Comparison of ENCODE assay signal across 12 cellular contexts in genomic region chr1:45620588-45621500, GRCh38. TPM values are rescaled to one million over a fixed set of nuclear protein-coding genes. Genes with fewer than 3 reads are reported as not detected.
DNase-seq lines count a peak whose midpoint lies in the region; ATAC-seq, FAIRE-seq and TF ChIP-seq lines count a peak whose summit lies in the region.
"Had no signal": no experiment of that assay in that cellular context is flagged by ENCODE, and none has a peak within 500 bp of the region (broad histone marks: within the 10 kb centered on the region; RNA-seq: fewer than 3 reads in every experiment).

No MANE protein-coding gene starts in this region.

- H3F3A ChIP-seq in OCI-LY1 (ENCODE audit: insufficient read depth, low read length) = no peaks in the 10 kb centered on the region

- H3K27me3 ChIP-seq in OCI-LY1 (ENCODE audit: insufficient read depth, low read length) (no peaks in the 10 kb centered on the region), esophagus muscularis mucosa (no peaks in the 10 kb centered on the region), sigmoid colon (no peaks in the 10 kb centered on the region)
- H3K27me3 ChIP-seq: colonic mucosa, SJSA1 had no signal

- no peaks in the 10 kb centered on the region for H3K9me2 ChIP-seq in OCI-LY1 (ENCODE audit: low read depth, low read length)

- no peak overlapping the region for H3K9ac ChIP-seq in OCI-LY1 (ENCODE audit: low read length)

- no peak for TF ChIP-seq CTCF in OCI-LY1 (IDR thresholded peaks at IDR 0.05; ENCODE audit: low read length)
- no peak for TF ChIP-seq CTCF in esophagus muscularis mucosa (IDR thresholded peaks at IDR 0.05)
- no peak for TF ChIP-seq CTCF in sigmoid colon (IDR thresholded peaks at IDR 0.05)
- TF ChIP-seq CTCF in omental fat pad (IDR thresholded peaks at IDR 0.05) = no peak

- H3K36me3 ChIP-seq in OCI-LY1 (ENCODE audit: insufficient read depth, low read length) (peaks cover 50% of the 10 kb centered on the region), esophagus muscularis mucosa (peaks cover 28 to 56% (median 47%) of the 10 kb centered on the region in 4 donors), sigmoid colon (peaks cover 13 to 33% (median 28%) of the 10 kb centered on the region in 4 donors)
- H3K36me3 ChIP-seq: colonic mucosa had no signal

- peak; percentile 23 for DNase-seq in GM12892 (ENCODE audit: insufficient read length)
- DNase-seq in esophagus muscularis mucosa (ENCODE audit: extremely low spot score) = no peak
- no peak for DNase-seq in sigmoid colon
- no peak for DNase-seq in activated CD4-positive, CD25-positive, alpha-beta regulatory T cell treated with anti-CD3 and anti-CD28 coated beads, Interleukin-2, amount 50 U/mL, for 72 hours
- no peak for DNase-seq in omental fat pad (ENCODE audit: low spot score)
- DNase-seq: activated CD8-positive, alpha-beta memory T cell treated with anti-CD3 and anti-CD28 coated beads, Interleukin-2, amount 50 U/mL, for 48 hours; colonic mucosa; NCI-H2029 treated with DMSO at 0.1 percent for 48 hours had no signal

- TF ChIP-seq EP300 in esophagus muscularis mucosa (IDR thresholded peaks at IDR 0.05) (no peak), sigmoid colon (IDR thresholded peaks at IDR 0.05) (no peak)

- H3K79me2 ChIP-seq in OCI-LY1 (ENCODE audit: insufficient read depth, low read length) = no peaks in the 10 kb centered on the region

- 89% methylated on average over 15 of the region's 17 CpGs for WGBS in esophagus muscularis mucosa
- WGBS in sigmoid colon, 2 donors = 86 to 88% methylated on average over 17 of the region's 17 CpGs

- no peak overlapping the region for H3K4me2 ChIP-seq in OCI-LY1 (ENCODE audit: low read length)

- ATAC-seq in HG03354 (IDR thresholded peaks at IDR 0.05; ENCODE audit: poor library complexity, severe bottlenecking, unreplicated experiment) = no peak
- no peak for ATAC-seq in omental fat pad (ENCODE audit: low FRiP score)
- ATAC-seq in HG03039 (IDR thresholded peaks at IDR 0.05; ENCODE audit: unreplicated experiment) = no peak

- no peak overlapping the region for H3K4me3 ChIP-seq in OCI-LY1 (ENCODE audit: low read depth, low read length, poor library complexity, severe bottlenecking)
- no peak overlapping the region for H3K4me3 ChIP-seq in esophagus muscularis mucosa
- H3K4me3 ChIP-seq in sigmoid colon = no peak overlapping the region
- H3K4me3 ChIP-seq: colonic mucosa, SJSA1 had no signal

- no peak overlapping the region for H2AFZ ChIP-seq in OCI-LY1 (ENCODE audit: low read length)

- no peaks in the 10 kb centered on the region for H4K20me1 ChIP-seq in OCI-LY1 (ENCODE audit: insufficient read depth, low read length)

- intact Hi-C loops in esophagus muscularis mucosa (cut with DNase I) = no loop called here
- intact Hi-C loops in sigmoid colon (cut with DNase I) = no loop called here

- TF ChIP-seq POLR2A in GM12892 (IDR thresholded peaks at IDR 0.05; ENCODE audit: low read depth, low read length) = no peak
- TF ChIP-seq POLR2A in esophagus muscularis mucosa (IDR thresholded peaks at IDR 0.05; ENCODE audit: low read depth) = no peak
- no peak for TF ChIP-seq POLR2A in sigmoid colon (IDR thresholded peaks at IDR 0.05)

- no peaks in the 10 kb centered on the region for H3K9me3 ChIP-seq in OCI-LY1 (ENCODE audit: low read length)
- H3K9me3 ChIP-seq in esophagus muscularis mucosa = no peaks in the 10 kb centered on the region
- H3K9me3 ChIP-seq in sigmoid colon = no peaks in the 10 kb centered on the region
- H3K9me3 ChIP-seq: colonic mucosa, SJSA1 had no signal

- H3K27ac ChIP-seq in OCI-LY1 (ENCODE audit: low read depth, low read length, poor library complexity, severe bottlenecking) (peak overlapping the region; percentile 19), esophagus muscularis mucosa (replicated peaks in 1 of 4) (peak overlapping the region; percentile 28 to 57 (median 50)), sigmoid colon (peak overlapping the region in 3 of 4 donors; percentile 21 to 52 (median 31))
- H3K27ac ChIP-seq: colonic mucosa, SJSA1 had no signal

- H3K4me1 ChIP-seq in OCI-LY1 (ENCODE audit: insufficient read depth, low read length, severe bottlenecking) (no peaks in the 10 kb centered on the region), esophagus muscularis mucosa (peaks cover 14 to 41% (median 29%) of the 10 kb centered on the region in 4 donors), sigmoid colon (peaks cover 0 to 20% (median 13%) of the 10 kb centered on the region in 4 donors)
- H3K4me1 ChIP-seq: colonic mucosa, SJSA1 had no signal

- FAIRE-seq in GM12892 (lab: Jason Lieb, UNC) = no peak

RNA-seq across cellular contexts. Expression of gene CCDC17, which starts 3.0 kb away (rescaled TPM):
- 0.91 TPM for polyA plus RNA-seq in GM12892 (2012; ENCODE audit: missing spikeins)
- total RNA-seq in esophagus muscularis mucosa = 1 to 10 TPM in 1 of 4 donors, under 1 TPM in 3; 0.66 to 1.0 (median 0.90) TPM
- 1 to 10 TPM in 3 of 4 donors, under 1 TPM in 1; 0.82 to 2.6 (median 2.0) TPM for total RNA-seq in sigmoid colon
- 1 to 10 TPM in 2 of 3 donors, under 1 TPM in 1; 0.92 to 2.3 (median 1.2) TPM for polyA plus RNA-seq in sigmoid colon
- 1 to 10 TPM in 3 of 4 donors, under 1 TPM in 1; 0.84 to 8.4 (median 2.7) TPM for total RNA-seq in omental fat pad

RNA-seq across cellular contexts. Expression of gene NASP, which starts 37.0 kb away (rescaled TPM):
- 184 TPM for polyA plus RNA-seq in GM12892 (2012; ENCODE audit: missing spikeins)
- total RNA-seq in esophagus muscularis mucosa (10 to 100 TPM; 51.4 to 60.6 (median 53.5) TPM), sigmoid colon (10 to 100 TPM; 64.8 to 80.3 (median 75.4) TPM), omental fat pad (10 to 100 TPM; 48.0 to 96.5 (median 80.6) TPM)
- polyA plus RNA-seq in sigmoid colon = 100 to 1,000 TPM in 2 of 3 donors, 10 to 100 TPM in 1; 76.8 to 159 (median 133) TPM
